Comparison of ENCODE assay signal across 1 cellular context in the genomic region with DNA sequence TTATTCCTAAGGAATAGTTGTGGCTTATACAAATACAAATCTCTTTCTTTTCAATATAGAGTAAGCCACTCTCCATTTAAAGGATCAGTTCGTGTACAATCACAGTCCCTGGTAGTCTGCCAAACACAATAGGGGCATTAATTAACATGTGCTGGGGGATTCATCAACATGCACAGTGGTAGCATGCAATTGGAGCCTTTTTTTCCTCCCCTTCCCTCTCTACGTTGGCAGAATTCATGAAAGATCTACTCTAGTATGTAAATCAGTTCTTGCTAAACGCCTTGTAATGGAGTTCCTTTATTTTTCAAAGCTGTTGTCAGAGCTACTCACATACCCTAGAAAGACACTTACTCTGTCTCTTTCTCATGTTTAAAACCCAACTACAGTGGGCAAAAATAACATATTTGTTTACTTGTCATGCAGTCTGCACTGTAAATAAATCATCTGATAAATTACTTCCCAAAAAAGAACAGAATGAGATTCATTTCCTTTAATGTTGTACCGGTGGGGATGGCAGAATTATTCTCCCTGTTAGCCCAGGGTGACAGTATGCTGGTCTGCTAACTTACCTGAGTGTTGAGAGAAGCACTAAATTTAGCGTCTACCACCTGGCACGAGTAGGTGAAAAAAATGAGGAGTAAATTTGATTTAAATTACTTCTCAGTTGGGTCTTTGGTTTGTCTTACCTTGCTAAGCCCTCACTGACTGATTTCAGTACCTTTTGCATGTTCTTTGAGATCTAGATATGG.
TF ChIP-seq lines count a peak whose summit lies in the region.

No MANE protein-coding gene starts in this region.

TF ChIP-seq in neural cell, 6 proteins besides CTCF, POLR2A, EP300 and RAD21:
- TF ChIP-seq SMC3 (conservative IDR thresholded peaks at IDR 0.05; ENCODE audit: poor library complexity) (no peak), MXI1 (conservative IDR thresholded peaks at IDR 0.05; ENCODE audit: poor library complexity, severe bottlenecking) (no peak), POLR2AphosphoS5 (IDR thresholded peaks at IDR 0.05) (no peak), EZH2 (IDR thresholded peaks at IDR 0.05; ENCODE audit: borderline replicate concordance, insufficient read depth, low read length, poor library complexity, severe bottlenecking) (no peak), TAF1 (IDR thresholded peaks at IDR 0.05; ENCODE audit: low read depth) (no peak)
- TF ChIP-seq, protein P1, sequence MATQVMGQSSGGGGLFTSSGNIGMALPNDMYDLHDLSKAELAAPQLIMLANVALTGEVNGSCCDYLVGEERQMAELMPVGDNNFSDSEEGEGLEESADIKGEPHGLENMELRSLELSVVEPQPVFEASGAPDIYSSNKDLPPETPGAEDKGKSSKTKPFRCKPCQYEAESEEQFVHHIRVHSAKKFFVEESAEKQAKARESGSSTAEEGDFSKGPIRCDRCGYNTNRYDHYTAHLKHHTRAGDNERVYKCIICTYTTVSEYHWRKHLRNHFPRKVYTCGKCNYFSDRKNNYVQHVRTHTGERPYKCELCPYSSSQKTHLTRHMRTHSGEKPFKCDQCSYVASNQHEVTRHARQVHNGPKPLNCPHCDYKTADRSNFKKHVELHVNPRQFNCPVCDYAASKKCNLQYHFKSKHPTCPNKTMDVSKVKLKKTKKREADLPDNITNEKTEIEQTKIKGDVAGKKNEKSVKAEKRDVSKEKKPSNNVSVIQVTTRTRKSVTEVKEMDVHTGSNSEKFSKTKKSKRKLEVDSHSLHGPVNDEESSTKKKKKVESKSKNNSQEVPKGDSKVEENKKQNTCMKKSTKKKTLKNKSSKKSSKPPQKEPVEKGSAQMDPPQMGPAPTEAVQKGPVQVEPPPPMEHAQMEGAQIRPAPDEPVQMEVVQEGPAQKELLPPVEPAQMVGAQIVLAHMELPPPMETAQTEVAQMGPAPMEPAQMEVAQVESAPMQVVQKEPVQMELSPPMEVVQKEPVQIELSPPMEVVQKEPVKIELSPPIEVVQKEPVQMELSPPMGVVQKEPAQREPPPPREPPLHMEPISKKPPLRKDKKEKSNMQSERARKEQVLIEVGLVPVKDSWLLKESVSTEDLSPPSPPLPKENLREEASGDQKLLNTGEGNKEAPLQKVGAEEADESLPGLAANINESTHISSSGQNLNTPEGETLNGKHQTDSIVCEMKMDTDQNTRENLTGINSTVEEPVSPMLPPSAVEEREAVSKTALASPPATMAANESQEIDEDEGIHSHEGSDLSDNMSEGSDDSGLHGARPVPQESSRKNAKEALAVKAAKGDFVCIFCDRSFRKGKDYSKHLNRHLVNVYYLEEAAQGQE (IDR thresholded peaks at IDR 0.05; ENCODE audit: borderline replicate concordance): no peak
